Comparison of ENCODE assay signal across 9 cellular contexts in genomic region chr11:84194696-84195095, GRCh38.
"Had no signal": no experiment of that assay in that cellular context is flagged by ENCODE, and none has a peak within 500 bp of the region (broad histone marks: within the 10 kb centered on the region; RNA-seq: fewer than 3 reads in every experiment).

No MANE protein-coding gene starts in this region.

- H3K9me3 ChIP-seq: HAP-1 had no signal

- ATAC-seq: HCT116, K562 had no signal

- H3K4me3 ChIP-seq: GM23248, HAP-1, K562 had no signal

- H3K4me1 ChIP-seq: HAP-1 had no signal

- DNase-seq: GM23248, GOT3, H7, HFFc6, IMR-90 had no signal

- H3K36me3 ChIP-seq: HAP-1 had no signal

- H3K27ac ChIP-seq: GM23248, HL-60 had no signal
